19 cellular contexts compared by ENCODE assay signal in genomic region chr16:86635181-86635580, GRCh38. TPM values are rescaled to one million over a fixed set of nuclear protein-coding genes. Genes with fewer than 3 reads are reported as not detected.
DNase-seq lines count a peak whose midpoint lies in the region; ATAC-seq and TF ChIP-seq lines count a peak whose summit lies in the region.
"Had no signal": no experiment of that assay in that cellular context is flagged by ENCODE, and none has a peak within 500 bp of the region (broad histone marks: within the 10 kb centered on the region; RNA-seq: fewer than 3 reads in every experiment).

No MANE protein-coding gene starts in this region.

- H4K91ac ChIP-seq in trophoblast cell (ENCODE audit: low read depth, low read length): peak overlapping the region; percentile 31

- H3K9ac ChIP-seq in BLaER1 treated with 17β-estradiol and CSF1 and Interleukin-3, amounts not matched to agents 10 nM and 100 nM: peak overlapping the region in 2 of 11 experiments; percentile 4; a peak in 1 of 22 replicates
- no peak overlapping the region for H3K9ac ChIP-seq in trophoblast cell (ENCODE audit: low read length)

- no peak overlapping the region for H2AK5ac ChIP-seq in trophoblast cell (ENCODE audit: low read length)

- no peak overlapping the region for H2BK12ac ChIP-seq in trophoblast cell (ENCODE audit: low read length)

- H3K14ac ChIP-seq in trophoblast cell (ENCODE audit: low read length): no peak overlapping the region

- DNase-seq in fibroblast of mammary gland (ENCODE audit: low read depth): peak; percentile 79
- DNase-seq in trophoblast cell: no peak
- no peak for DNase-seq in NCI-H2107 (lab: John Stamatoyannopoulos, UW)
- no peak for DNase-seq in HUDEP-2 (lab: John Stamatoyannopoulos, UW; ENCODE audit: unreplicated experiment in 76 of 76)
- no peak for DNase-seq in NCI-H2196 (lab: John Stamatoyannopoulos, UW; ENCODE audit: unreplicated experiment)
- no peak for DNase-seq in NAMALWA (ENCODE audit: low spot score)
- DNase-seq: activated T-cell treated with anti-CD3 and anti-CD28 coated beads, Interleukin-2, amount 50 U/mL, for 72 hours; EL; foreskin keratinocyte; H9; KG1; midbrain; NCI-H1048; OCI-M1; SIG-M5; stimulated activated naive CD4-positive, alpha-beta T cell; upper lobe of left lung had no signal

- H3K4me3 ChIP-seq in BLaER1 treated with 17β-estradiol and CSF1 and Interleukin-3, amounts not matched to agents 10 nM and 100 nM: no peak overlapping the region
- no peak overlapping the region for H3K4me3 ChIP-seq in fibroblast of mammary gland (ENCODE audit: control insufficient read depth, low read depth, low read length)
- no peak overlapping the region for H3K4me3 ChIP-seq in trophoblast cell (ENCODE audit: low read depth, low read length)
- H3K4me3 ChIP-seq: upper lobe of left lung had no signal

- peak overlapping the region; percentile 57 for H2BK5ac ChIP-seq in trophoblast cell (ENCODE audit: low read depth, low read length, poor library complexity)

- H3K4me1 ChIP-seq in BLaER1 treated with 17β-estradiol and CSF1 and Interleukin-3, amounts not matched to agents 10 nM and 100 nM: peaks cover 40 to 86% (median 80%) of the 10 kb centered on the region in 10 experiments
- H3K4me1 ChIP-seq in trophoblast cell (ENCODE audit: control insufficient read depth in 1 of 2, insufficient read depth in 2 of 2, low read length in 2 of 2): peaks cover 8 to 14% of the 10 kb centered on the region in 2 experiments
- H3K4me1 ChIP-seq: foreskin keratinocyte, upper lobe of left lung had no signal

- H3K79me2 ChIP-seq in trophoblast cell (ENCODE audit: control insufficient read depth, insufficient read depth, low read length, poor library complexity): no peaks in the 10 kb centered on the region

- no CpG with 5 or more reads among the region's 3 CpGs for WGBS in trophoblast cell (ENCODE audit: extremely low coverage, insufficient coverage, insufficient read length)

- peak overlapping the region; percentile 58 to 87 (median 75); a peak in 21 of 22 replicates for H3K4me2 ChIP-seq in BLaER1 treated with 17β-estradiol and CSF1 and Interleukin-3, amounts not matched to agents 10 nM and 100 nM
- H3K4me2 ChIP-seq in trophoblast cell (ENCODE audit: low read length): peak overlapping the region; percentile 6

- H3K23ac ChIP-seq in trophoblast cell (ENCODE audit: low read length): no peak overlapping the region

- H2AFZ ChIP-seq in trophoblast cell (ENCODE audit: insufficient read depth, low read length, poor library complexity): no peak overlapping the region

- H3K27ac ChIP-seq in BLaER1 treated with 17β-estradiol and CSF1 and Interleukin-3, amounts not matched to agents 10 nM and 100 nM: 0 out of 22 replicates have a peak overlapping the region, but pooled peaks of 1 of the 11 experiments have one; percentile 3
- H3K27ac ChIP-seq in trophoblast cell (ENCODE audit: low read depth, low read length): peak overlapping the region; percentile 84
- H3K27ac ChIP-seq: foreskin keratinocyte, upper lobe of left lung had no signal

- H4K20me1 ChIP-seq in BLaER1 treated with 17β-estradiol and CSF1 and Interleukin-3, amounts not matched to agents 10 nM and 100 nM: 0 out of 22 replicates have a peak, but pooled peaks cover 0 to 5% (median 0%) of the 10 kb centered on the region in 11 experiments

- H3K79me1 ChIP-seq in trophoblast cell (ENCODE audit: low read length): peaks cover 14% of the 10 kb centered on the region

- H3K27me3 ChIP-seq in BLaER1 treated with 17β-estradiol and CSF1 and Interleukin-3, amounts not matched to agents 10 nM and 100 nM: peaks cover 0 to 20% (median 0%) of the 10 kb centered on the region in 11 experiments; a peak in 2 of 22 replicates
- no peaks in the 10 kb centered on the region for H3K27me3 ChIP-seq in trophoblast cell (ENCODE audit: insufficient read depth, low read length)

- H4K8ac ChIP-seq in trophoblast cell (ENCODE audit: low read depth, low read length): no peak overlapping the region

- H3K36me3 ChIP-seq in BLaER1 treated with 17β-estradiol and CSF1 and Interleukin-3, amounts not matched to agents 10 nM and 100 nM: no peaks in the 10 kb centered on the region
- no peaks in the 10 kb centered on the region for H3K36me3 ChIP-seq in trophoblast cell (ENCODE audit: control insufficient read depth in 1 of 2, insufficient read depth in 2 of 2, low read length in 2 of 2)
- H3K36me3 ChIP-seq: upper lobe of left lung had no signal

- peak; percentile 31 for ATAC-seq in SK-N-SH treated with all-trans-retinoic acid at 6 μM for 48 hours
- ATAC-seq: activated T-cell treated with anti-CD3 and anti-CD28 coated beads, Interleukin-2, amount 50 U/mL, for 72 hours; foreskin keratinocyte had no signal

- H4K12ac ChIP-seq in trophoblast cell (ENCODE audit: low read depth, low read length): no peak overlapping the region

- TF ChIP-seq CTCF in fibroblast of mammary gland (conservative IDR thresholded peaks at IDR 0.05; ENCODE audit: control insufficient read depth, insufficient read depth, low read depth, low read length): no peak

- H2BK120ac ChIP-seq in trophoblast cell (ENCODE audit: insufficient read depth, low read length, poor library complexity): peak overlapping the region; percentile 67

- H3K9me3 ChIP-seq in BLaER1 treated with 17β-estradiol and CSF1 and Interleukin-3, amounts not matched to agents 10 nM and 100 nM (replicated peaks in 1 of 11): 0 out of 22 replicates have a peak, but pooled peaks cover 0 to 4% (median 0%) of the 10 kb centered on the region in 11 experiments
- peaks cover 6% of the 10 kb centered on the region for H3K9me3 ChIP-seq in trophoblast cell (ENCODE audit: insufficient read depth, low read depth, low read length)
- H3K9me3 ChIP-seq: upper lobe of left lung had no signal

- H3K18ac ChIP-seq in trophoblast cell (ENCODE audit: low read length): no peak overlapping the region

- no peak overlapping the region for H3K4ac ChIP-seq in trophoblast cell (ENCODE audit: low read depth, low read length)

TF ChIP-seq in SK-N-SH treated with all-trans-retinoic acid at 6 μM for 48 hours, 23 proteins besides CTCF, POLR2A, EP300 and RAD21 (continues in another document):
- no peak for TF ChIP-seq TOX (CRISPR knock-in tag; IDR thresholded peaks at IDR 0.05; ENCODE audit: borderline replicate concordance)
- TF ChIP-seq CSDC2 (CRISPR knock-in tag; IDR thresholded peaks at IDR 0.05): no peak
- TF ChIP-seq GLIS3 (CRISPR knock-in tag; IDR thresholded peaks at IDR 0.05): no peak
- no peak for TF ChIP-seq ZC3H10 (CRISPR knock-in tag; IDR thresholded peaks at IDR 0.05)
- no peak for TF ChIP-seq ESRRG (CRISPR knock-in tag; IDR thresholded peaks at IDR 0.05)
- TF ChIP-seq, protein P1, sequence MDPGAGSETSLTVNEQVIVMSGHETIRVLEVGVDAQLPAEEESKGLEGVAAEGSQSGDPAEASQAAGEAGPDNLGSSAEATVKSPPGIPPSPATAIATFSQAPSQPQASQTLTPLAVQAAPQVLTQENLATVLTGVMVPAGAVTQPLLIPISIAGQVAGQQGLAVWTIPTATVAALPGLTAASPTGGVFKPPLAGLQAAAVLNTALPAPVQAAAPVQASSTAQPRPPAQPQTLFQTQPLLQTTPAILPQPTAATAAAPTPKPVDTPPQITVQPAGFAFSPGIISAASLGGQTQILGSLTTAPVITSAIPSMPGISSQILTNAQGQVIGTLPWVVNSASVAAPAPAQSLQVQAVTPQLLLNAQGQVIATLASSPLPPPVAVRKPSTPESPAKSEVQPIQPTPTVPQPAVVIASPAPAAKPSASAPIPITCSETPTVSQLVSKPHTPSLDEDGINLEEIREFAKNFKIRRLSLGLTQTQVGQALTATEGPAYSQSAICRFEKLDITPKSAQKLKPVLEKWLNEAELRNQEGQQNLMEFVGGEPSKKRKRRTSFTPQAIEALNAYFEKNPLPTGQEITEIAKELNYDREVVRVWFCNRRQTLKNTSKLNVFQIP (CRISPR knock-in tag; IDR thresholded peaks at IDR 0.05; ENCODE audit: borderline replicate concordance, low read depth): no peak
- TF ChIP-seq, protein P2, sequence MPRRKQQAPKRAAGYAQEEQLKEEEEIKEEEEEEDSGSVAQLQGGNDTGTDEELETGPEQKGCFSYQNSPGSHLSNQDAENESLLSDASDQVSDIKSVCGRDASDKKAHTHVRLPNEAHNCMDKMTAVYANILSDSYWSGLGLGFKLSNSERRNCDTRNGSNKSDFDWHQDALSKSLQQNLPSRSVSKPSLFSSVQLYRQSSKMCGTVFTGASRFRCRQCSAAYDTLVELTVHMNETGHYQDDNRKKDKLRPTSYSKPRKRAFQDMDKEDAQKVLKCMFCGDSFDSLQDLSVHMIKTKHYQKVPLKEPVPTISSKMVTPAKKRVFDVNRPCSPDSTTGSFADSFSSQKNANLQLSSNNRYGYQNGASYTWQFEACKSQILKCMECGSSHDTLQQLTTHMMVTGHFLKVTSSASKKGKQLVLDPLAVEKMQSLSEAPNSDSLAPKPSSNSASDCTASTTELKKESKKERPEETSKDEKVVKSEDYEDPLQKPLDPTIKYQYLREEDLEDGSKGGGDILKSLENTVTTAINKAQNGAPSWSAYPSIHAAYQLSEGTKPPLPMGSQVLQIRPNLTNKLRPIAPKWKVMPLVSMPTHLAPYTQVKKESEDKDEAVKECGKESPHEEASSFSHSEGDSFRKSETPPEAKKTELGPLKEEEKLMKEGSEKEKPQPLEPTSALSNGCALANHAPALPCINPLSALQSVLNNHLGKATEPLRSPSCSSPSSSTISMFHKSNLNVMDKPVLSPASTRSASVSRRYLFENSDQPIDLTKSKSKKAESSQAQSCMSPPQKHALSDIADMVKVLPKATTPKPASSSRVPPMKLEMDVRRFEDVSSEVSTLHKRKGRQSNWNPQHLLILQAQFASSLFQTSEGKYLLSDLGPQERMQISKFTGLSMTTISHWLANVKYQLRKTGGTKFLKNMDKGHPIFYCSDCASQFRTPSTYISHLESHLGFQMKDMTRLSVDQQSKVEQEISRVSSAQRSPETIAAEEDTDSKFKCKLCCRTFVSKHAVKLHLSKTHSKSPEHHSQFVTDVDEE (CRISPR knock-in tag; IDR thresholded peaks at IDR 0.05): no peak
- no peak for TF ChIP-seq BACH2 (CRISPR knock-in tag; IDR thresholded peaks at IDR 0.05; ENCODE audit: borderline replicate concordance)
- no peak for TF ChIP-seq ZNF70 (CRISPR knock-in tag; IDR thresholded peaks at IDR 0.05)
- TF ChIP-seq ARNTL (CRISPR knock-in tag; IDR thresholded peaks at IDR 0.05; ENCODE audit: borderline replicate concordance, low read depth): no peak
- TF ChIP-seq TCF4 (CRISPR knock-in tag; IDR thresholded peaks at IDR 0.05; ENCODE audit: borderline replicate concordance): no peak
- TF ChIP-seq ZNF8 (CRISPR knock-in tag; IDR thresholded peaks at IDR 0.05): no peak
- no peak for TF ChIP-seq RARB (CRISPR knock-in tag; IDR thresholded peaks at IDR 0.05)
- no peak for TF ChIP-seq SNAI2 (CRISPR knock-in tag; IDR thresholded peaks at IDR 0.05)
- no peak for TF ChIP-seq ZNF565 (CRISPR knock-in tag; conservative IDR thresholded peaks at IDR 0.05; ENCODE audit: low read depth)

RNA-seq across cellular contexts. Expression of gene FOXL1, which starts 56.8 kb away (rescaled TPM):
- polyA plus RNA-seq in trophoblast cell (2013): 0.62 and 0.64 TPM in 2 replicates
